In genomic region chr1:175890958-175891357, GRCh38 we compare ENCODE assay signal across 1 cellular context.
TF ChIP-seq lines count a peak whose summit lies in the region.

No MANE protein-coding gene starts in this region.

TF ChIP-seq in K562, 482 proteins besides CTCF, POLR2A, EP300 and RAD21 (continued from another document):
- no peak for TF ChIP-seq CHD7 (IDR thresholded peaks at IDR 0.05; ENCODE audit: low read depth, low read length)
- TF ChIP-seq E2F6 (IDR thresholded peaks at IDR 0.05; ENCODE audit: borderline replicate concordance in 1 of 2, extremely low read depth in 1 of 2, insufficient read depth in 1 of 2, insufficient read length in 1 of 2, low read depth in 1 of 2, low read length in 1 of 2, poor library complexity in 1 of 2, severe bottlenecking in 1 of 2) = no peak
- no peak for TF ChIP-seq ZNF717 (CRISPR knock-in tag; IDR thresholded peaks at IDR 0.05)
- TF ChIP-seq ARHGAP35 (IDR thresholded peaks at IDR 0.05; ENCODE audit: partially characterized antibody) = no peak
